ENCODE assay signal across 9 cellular contexts in genomic region chr14:73634333-73634833, GRCh38. TPM values are rescaled to one million over a fixed set of nuclear protein-coding genes. Genes with fewer than 3 reads are reported as not detected.
DNase-seq lines count a peak whose midpoint lies in the region; ATAC-seq and TF ChIP-seq lines count a peak whose summit lies in the region.
"Had no signal": no experiment of that assay in that cellular context is flagged by ENCODE, and none has a peak within 500 bp of the region (broad histone marks: within the 10 kb centered on the region; RNA-seq: fewer than 3 reads in every experiment).

No MANE protein-coding gene starts in this region.

- H4K8ac ChIP-seq in IMR-90 (ENCODE audit: low read depth in 2 of 2, low read length in 2 of 2): peak overlapping the region; percentile 62 to 95; a peak in 2 of 4 replicates

- intact Hi-C loops in IMR-90 (cut with micrococcal nuclease) (loop anchor here (10.0 kb wide), 2 partner anchors 340 to 460 kb away; no protein-coding TSS in a partner anchor), gastrocnemius medialis (cut with DNase I; ENCODE audit: low total_unique reads) (loop anchor here (5.0 kb wide), 2 partner anchors 67 to 142 kb away; partner anchors contain the start of genes ACOT2 and RIOX1)

- no peak overlapping the region for H3K9ac ChIP-seq in IMR-90 (ENCODE audit: low read depth, low read length)
- peak overlapping the region; percentile 37 for H3K9ac ChIP-seq in iPS-15b (ENCODE audit: low read depth, low read length)

- no peaks in the 10 kb centered on the region for H3K79me1 ChIP-seq in IMR-90 (ENCODE audit: low read depth in 1 of 2, low read length in 2 of 2)

- peak overlapping the region; percentile 98 for H2AFZ ChIP-seq in IMR-90 (replicated peaks; ENCODE audit: low read length, poor library complexity)

- POLR2A ChIA-PET in IMR-90 (lab: Charles Lee; ENCODE audit: unreplicated experiment): no interaction called here

- in situ Hi-C loops in IMR-90 (cut with MboI; ENCODE audit: low sequenced_read_pairs) (no loop called here), gastrocnemius medialis (cut with MboI; ENCODE audit: low sequenced_read_pairs in 4 of 4) (loop anchor here in 3 of 4 donors (10.0 kb wide), 2 partner anchors 90 to 130 kb away; no protein-coding TSS in a partner anchor)

- no peak overlapping the region for H2BK20ac ChIP-seq in IMR-90 (ENCODE audit: low read depth, low read length)

- H3K18ac ChIP-seq in IMR-90 (ENCODE audit: low read depth, low read length): no peak overlapping the region

- H3K27me3 ChIP-seq in IMR-90 (ENCODE audit: control insufficient read depth, insufficient read depth, low read length) (no peaks in the 10 kb centered on the region; the same call in 1 of the 2 replicates), iPS-15b (ENCODE audit: control insufficient read depth, insufficient read depth, low read length) (no peaks in the 10 kb centered on the region), gastrocnemius medialis (no peaks in the 10 kb centered on the region)

- H3K56ac ChIP-seq in IMR-90 (ENCODE audit: extremely low read depth, insufficient read depth, low read length): no peak overlapping the region

- no peak overlapping the region for H2AK5ac ChIP-seq in IMR-90 (ENCODE audit: low read depth, low read length)

- H2BK15ac ChIP-seq in IMR-90 (ENCODE audit: low read depth, low read length): no peak overlapping the region

- H3K36me3 ChIP-seq in IMR-90 (ENCODE audit: control insufficient read depth, insufficient read depth, low read length) (no peaks in the 10 kb centered on the region), iPS-15b (ENCODE audit: control insufficient read depth, insufficient read depth, low read length) (no peaks in the 10 kb centered on the region), gastrocnemius medialis (no peaks in the 10 kb centered on the region)

- dilution Hi-C loops in IMR-90 (cut with HindIII; ENCODE audit: low sequenced_read_pairs, unreplicated experiment): no loop called here

- DNase-seq in D341Med (ENCODE audit: low spot score) (peak; percentile 34), IMR-90 (no peak), anterior cingulate cortex (lab: John Stamatoyannopoulos, UW) (peak in 42 of 58 donors; percentile 3 to 68 (median 31)), gastrocnemius medialis (peak; percentile 7 to 39)
- DNase-seq in stimulated activated naive CD4-positive, alpha-beta T cell treated with Interleukin-2 at 50 U/mL for 16 hours (lab: John Stamatoyannopoulos, UW): no peak

- no peak overlapping the region for H3K4ac ChIP-seq in IMR-90 (ENCODE audit: low read depth, low read length)

- H4K91ac ChIP-seq in IMR-90 (ENCODE audit: insufficient read depth, low read depth, low read length): no peak overlapping the region

- H3K9me1 ChIP-seq in IMR-90 (ENCODE audit: insufficient read depth, low read length): peaks cover 3% of the 10 kb centered on the region; the same call in 1 of the 2 replicates

- no peak overlapping the region for H3K4me2 ChIP-seq in IMR-90 (ENCODE audit: low read depth, low read length)

- H3K27ac ChIP-seq in IMR-90 (ENCODE audit: insufficient read depth, low read length): no peak overlapping the region
- H3K27ac ChIP-seq in gastrocnemius medialis: peak overlapping the region; percentile 80 to 83 (median 82)

- no peak overlapping the region for H3K14ac ChIP-seq in IMR-90 (replicated peaks; ENCODE audit: low read depth, low read length)

- CTCF ChIA-PET in IMR-90 (lab: Yijun Ruan, JAX): interaction anchor here (0.6 to 2.4 kb wide), 2 partner anchors 21 to 131 kb away, joined by 10 to 12 read pairs; no protein-coding TSS in a partner anchor

- ATAC-seq in IMR-90 (ENCODE audit: low read depth): no peak
- ATAC-seq in gastrocnemius medialis: peak; percentile 84 to 87
- ATAC-seq in GM21423 (IDR thresholded peaks at IDR 0.05; ENCODE audit: unreplicated experiment): no peak
- ATAC-seq in HG03378 (IDR thresholded peaks at IDR 0.05; ENCODE audit: unreplicated experiment): no peak

- peak overlapping the region; percentile 89 for H2AK9ac ChIP-seq in IMR-90 (replicated peaks; ENCODE audit: low read depth, low read length, poor library complexity)

- H3K4me3 ChIP-seq in IMR-90 (ENCODE audit: insufficient read depth, low read depth, low read length): no peak overlapping the region
- peak overlapping the region; percentile 68 for H3K4me3 ChIP-seq in iPS-15b (ENCODE audit: low read depth, low read length)
- H3K4me3 ChIP-seq in gastrocnemius medialis: peak overlapping the region; percentile 69 to 80 (median 71)

- no peaks in the 10 kb centered on the region for H4K20me1 ChIP-seq in IMR-90 (ENCODE audit: insufficient read depth, low read length)

- H3K4me1 ChIP-seq in IMR-90 (ENCODE audit: control insufficient read depth, insufficient read depth, low read length): no peaks in the 10 kb centered on the region
- no peaks in the 10 kb centered on the region for H3K4me1 ChIP-seq in iPS-15b (ENCODE audit: control insufficient read depth, insufficient read depth, low read length)
- H3K4me1 ChIP-seq in gastrocnemius medialis: peaks cover 5 to 11% of the 10 kb centered on the region in 2 donors

- BruUV-seq in IMR-90 (replicated peaks; lab: Mats Ljungman, UMichigan): no TSS peak

- H3K9me3 ChIP-seq in IMR-90 (ENCODE audit: control insufficient read depth, insufficient read depth, low read length) (no peaks in the 10 kb centered on the region), iPS-15b (ENCODE audit: control insufficient read depth, insufficient read depth, low read length) (no peaks in the 10 kb centered on the region), gastrocnemius medialis (no peaks in the 10 kb centered on the region)

- TF ChIP-seq POLR2A in IMR-90 (IDR thresholded peaks at IDR 0.05; ENCODE audit: low read depth, low read length) (no peak), gastrocnemius medialis (IDR thresholded peaks at IDR 0.05) (no peak)

- no peak overlapping the region for H2BK5ac ChIP-seq in IMR-90 (ENCODE audit: low read depth, low read length, poor library complexity, severe bottlenecking)

- no peak overlapping the region for H3K23ac ChIP-seq in IMR-90 (ENCODE audit: low read depth, low read length)

- 28% methylated on average over 20 of the region's 31 CpGs; no CpG with 5 or more reads in 1 of the 2 experiments for WGBS in IMR-90 (ENCODE audit: extremely low coverage in 2 of 2, insufficient read length in 1 of 2), 2 experiments

- 0 out of 2 replicates have a peak, but pooled peaks have one; percentile 13 for TF ChIP-seq CTCF in IMR-90 (conservative IDR thresholded peaks at IDR 0.05; ENCODE audit: low read depth, low read length)
- TF ChIP-seq CTCF in gastrocnemius medialis (IDR thresholded peaks at IDR 0.05 in 4 of 5, conservative IDR thresholded peaks at IDR 0.05 in 1 of 5): peak in 2 of 5 experiments; percentile 40 to 47

- no peak overlapping the region for H4K5ac ChIP-seq in IMR-90 (ENCODE audit: low read depth, low read length)

- TF ChIP-seq RAD21 in IMR-90 (IDR thresholded peaks at IDR 0.05; ENCODE audit: low read length): no peak

- no peak overlapping the region for H2BK120ac ChIP-seq in IMR-90 (ENCODE audit: low read depth, low read length)

TF ChIP-seq in IMR-90, 13 proteins besides CTCF, POLR2A, EP300 and RAD21:
- TF ChIP-seq RCOR1 (IDR thresholded peaks at IDR 0.05; ENCODE audit: insufficient replicate concordance, low read length) (no peak), CEBPB (IDR thresholded peaks at IDR 0.05; ENCODE audit: low read depth, low read length) (no peak), BHLHE40 (IDR thresholded peaks at IDR 0.05; ENCODE audit: low read depth, low read length) (no peak), FOS (IDR thresholded peaks at IDR 0.05; ENCODE audit: low read depth, low read length) (no peak), MXI1 (IDR thresholded peaks at IDR 0.05; ENCODE audit: borderline replicate concordance, low read depth, low read length) (no peak), USF2 (IDR thresholded peaks at IDR 0.05; ENCODE audit: low read depth, low read length) (no peak), NFE2L2 (IDR thresholded peaks at IDR 0.05; ENCODE audit: low read depth, low read length) (no peak), CHD1 (IDR thresholded peaks at IDR 0.05; ENCODE audit: low read depth, low read length) (no peak), ELK1 (IDR thresholded peaks at IDR 0.05; ENCODE audit: borderline replicate concordance, low read depth, low read length) (no peak), MAZ (IDR thresholded peaks at IDR 0.05; ENCODE audit: borderline replicate concordance, low read depth, low read length) (no peak), MAFK (IDR thresholded peaks at IDR 0.05; ENCODE audit: low read depth, low read length) (no peak), SMC3 (IDR thresholded peaks at IDR 0.05; ENCODE audit: low read depth, low read length) (no peak), RFX5 (IDR thresholded peaks at IDR 0.05; ENCODE audit: low read depth, low read length) (no peak)

RNA-seq across cellular contexts. Expression of gene DNAL1, which starts 10.4 kb away (rescaled TPM):
- 5.4 and 9.7 TPM in 2 replicates for total RNA-seq in IMR-90 (2012; rRNA removed)
- polyA plus RNA-seq in IMR-90 (2012; rRNA removed): 3.2 and 4.5 TPM in 2 replicates
- 0.31 and 1.9 TPM in 2 replicates for polyA plus RNA-seq in IMR-90 (2012; cell fraction: cytosol; rRNA removed)
- 0.46 and 2.6 TPM in 2 replicates for polyA plus RNA-seq in IMR-90 (2012; cell fraction: nucleus; rRNA removed; ENCODE audit: low replicate concordance)
- 1 to 10 TPM; 6.4 to 8.2 (median 7.7) TPM for total RNA-seq in gastrocnemius medialis

RNA-seq across cellular contexts. Expression of gene ACOT6, which starts 22.1 kb away (rescaled TPM):
- total RNA-seq in IMR-90 (2012; rRNA removed) (not detected in 2 replicates), gastrocnemius medialis (not detected)
- not detected in 2 replicates for polyA plus RNA-seq in IMR-90 (2012; rRNA removed)
- polyA plus RNA-seq in IMR-90 (2012; cell fraction: cytosol; rRNA removed): not detected in 2 replicates
- polyA plus RNA-seq in IMR-90 (2012; cell fraction: nucleus; rRNA removed; ENCODE audit: low replicate concordance): not detected in 2 replicates
- total RNA-seq: pulmonary artery endothelial cell had no signal

RNA-seq across cellular contexts. Expression of gene ACOT4, which starts 42.7 kb away (rescaled TPM):
- total RNA-seq in IMR-90 (2012; rRNA removed) (0.28 and 0.54 TPM in 2 replicates), gastrocnemius medialis (1 to 10 TPM in 1 of 4 donors, under 1 TPM in 3; 0.40 to 1.2 (median 0.75) TPM)
- polyA plus RNA-seq in IMR-90 (2012; rRNA removed): 0.22 and 0.34 TPM in 2 replicates
- polyA plus RNA-seq in IMR-90 (2012; cell fraction: cytosol; rRNA removed): 0.25 and 0.31 TPM in 2 replicates
- 0.05 and 0.08 TPM in 2 replicates for polyA plus RNA-seq in IMR-90 (2012; cell fraction: nucleus; rRNA removed; ENCODE audit: low replicate concordance)

Comparison
In these comparisons a context has a peak if more than half of its experiments do, and no peak if none do; other contexts are left out.
1. DNase-seq: peak in D341Med (single experiment), anterior cingulate cortex (42 of 58) and gastrocnemius medialis (2 of 2); none in IMR-90 (single experiment) and stimulated activated naive CD4-positive, alpha-beta T cell treated with Interleukin-2 at 50 U/mL for 16 hours (single experiment).
2. ATAC-seq: peak in gastrocnemius medialis (2 of 2); none in IMR-90 (single experiment), GM21423 (single experiment) and HG03378 (single experiment).